In the genomic region with DNA sequence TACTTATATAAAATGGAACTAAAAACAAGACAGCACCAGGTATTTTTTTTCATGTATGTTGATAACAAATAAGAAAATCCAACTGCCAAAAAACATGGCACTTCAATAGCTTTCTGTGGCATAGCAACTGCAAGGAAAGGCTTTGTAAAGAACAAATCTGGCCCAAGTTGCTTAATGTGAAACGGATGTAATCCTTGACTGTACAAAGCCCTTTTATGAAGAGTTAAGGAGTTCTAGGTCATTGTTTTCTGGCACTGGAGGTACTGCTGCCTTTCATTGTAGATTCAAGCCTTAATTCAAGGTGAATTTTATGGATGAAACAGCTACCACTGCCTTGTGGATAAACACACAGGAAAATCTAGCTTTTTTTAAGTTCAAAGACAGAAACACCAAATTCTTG, we compare ENCODE assay signal across 1 cellular context.
TF ChIP-seq lines count a peak whose summit lies in the region.

No MANE protein-coding gene starts in this region.

TF ChIP-seq in WTC11, 78 proteins besides CTCF, POLR2A, EP300 and RAD21 (continued from another document):
- TF ChIP-seq, protein P1, sequence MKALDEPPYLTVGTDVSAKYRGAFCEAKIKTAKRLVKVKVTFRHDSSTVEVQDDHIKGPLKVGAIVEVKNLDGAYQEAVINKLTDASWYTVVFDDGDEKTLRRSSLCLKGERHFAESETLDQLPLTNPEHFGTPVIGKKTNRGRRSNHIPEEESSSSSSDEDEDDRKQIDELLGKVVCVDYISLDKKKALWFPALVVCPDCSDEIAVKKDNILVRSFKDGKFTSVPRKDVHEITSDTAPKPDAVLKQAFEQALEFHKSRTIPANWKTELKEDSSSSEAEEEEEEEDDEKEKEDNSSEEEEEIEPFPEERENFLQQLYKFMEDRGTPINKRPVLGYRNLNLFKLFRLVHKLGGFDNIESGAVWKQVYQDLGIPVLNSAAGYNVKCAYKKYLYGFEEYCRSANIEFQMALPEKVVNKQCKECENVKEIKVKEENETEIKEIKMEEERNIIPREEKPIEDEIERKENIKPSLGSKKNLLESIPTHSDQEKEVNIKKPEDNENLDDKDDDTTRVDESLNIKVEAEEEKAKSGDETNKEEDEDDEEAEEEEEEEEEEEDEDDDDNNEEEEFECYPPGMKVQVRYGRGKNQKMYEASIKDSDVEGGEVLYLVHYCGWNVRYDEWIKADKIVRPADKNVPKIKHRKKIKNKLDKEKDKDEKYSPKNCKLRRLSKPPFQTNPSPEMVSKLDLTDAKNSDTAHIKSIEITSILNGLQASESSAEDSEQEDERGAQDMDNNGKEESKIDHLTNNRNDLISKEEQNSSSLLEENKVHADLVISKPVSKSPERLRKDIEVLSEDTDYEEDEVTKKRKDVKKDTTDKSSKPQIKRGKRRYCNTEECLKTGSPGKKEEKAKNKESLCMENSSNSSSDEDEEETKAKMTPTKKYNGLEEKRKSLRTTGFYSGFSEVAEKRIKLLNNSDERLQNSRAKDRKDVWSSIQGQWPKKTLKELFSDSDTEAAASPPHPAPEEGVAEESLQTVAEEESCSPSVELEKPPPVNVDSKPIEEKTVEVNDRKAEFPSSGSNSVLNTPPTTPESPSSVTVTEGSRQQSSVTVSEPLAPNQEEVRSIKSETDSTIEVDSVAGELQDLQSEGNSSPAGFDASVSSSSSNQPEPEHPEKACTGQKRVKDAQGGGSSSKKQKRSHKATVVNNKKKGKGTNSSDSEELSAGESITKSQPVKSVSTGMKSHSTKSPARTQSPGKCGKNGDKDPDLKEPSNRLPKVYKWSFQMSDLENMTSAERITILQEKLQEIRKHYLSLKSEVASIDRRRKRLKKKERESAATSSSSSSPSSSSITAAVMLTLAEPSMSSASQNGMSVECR (CRISPR knock-in tag; IDR thresholded peaks at IDR 0.05; ENCODE audit: borderline replicate concordance), result no peak
- no peak for TF ChIP-seq SMAD4 (CRISPR knock-in tag; IDR thresholded peaks at IDR 0.05)
- TF ChIP-seq, protein P2, sequence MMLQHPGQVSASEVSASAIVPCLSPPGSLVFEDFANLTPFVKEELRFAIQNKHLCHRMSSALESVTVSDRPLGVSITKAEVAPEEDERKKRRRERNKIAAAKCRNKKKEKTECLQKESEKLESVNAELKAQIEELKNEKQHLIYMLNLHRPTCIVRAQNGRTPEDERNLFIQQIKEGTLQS (CRISPR knock-in tag; conservative IDR thresholded peaks at IDR 0.05), result no peak
- no peak for TF ChIP-seq FOXK1 (CRISPR knock-in tag; IDR thresholded peaks at IDR 0.05)
- TF ChIP-seq, protein P3, sequence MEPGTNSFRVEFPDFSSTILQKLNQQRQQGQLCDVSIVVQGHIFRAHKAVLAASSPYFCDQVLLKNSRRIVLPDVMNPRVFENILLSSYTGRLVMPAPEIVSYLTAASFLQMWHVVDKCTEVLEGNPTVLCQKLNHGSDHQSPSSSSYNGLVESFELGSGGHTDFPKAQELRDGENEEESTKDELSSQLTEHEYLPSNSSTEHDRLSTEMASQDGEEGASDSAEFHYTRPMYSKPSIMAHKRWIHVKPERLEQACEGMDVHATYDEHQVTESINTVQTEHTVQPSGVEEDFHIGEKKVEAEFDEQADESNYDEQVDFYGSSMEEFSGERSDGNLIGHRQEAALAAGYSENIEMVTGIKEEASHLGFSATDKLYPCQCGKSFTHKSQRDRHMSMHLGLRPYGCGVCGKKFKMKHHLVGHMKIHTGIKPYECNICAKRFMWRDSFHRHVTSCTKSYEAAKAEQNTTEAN (CRISPR knock-in tag; IDR thresholded peaks at IDR 0.05), result no peak
- no peak for TF ChIP-seq NR1H2 (CRISPR knock-in tag; IDR thresholded peaks at IDR 0.05)
- no peak for TF ChIP-seq ZNF138 (CRISPR knock-in tag; conservative IDR thresholded peaks at IDR 0.05)
- TF ChIP-seq SMAD3 (CRISPR knock-in tag; IDR thresholded peaks at IDR 0.05; ENCODE audit: borderline replicate concordance), result no peak
